ENCODE assay signal across 7 cellular contexts in the genomic region with DNA sequence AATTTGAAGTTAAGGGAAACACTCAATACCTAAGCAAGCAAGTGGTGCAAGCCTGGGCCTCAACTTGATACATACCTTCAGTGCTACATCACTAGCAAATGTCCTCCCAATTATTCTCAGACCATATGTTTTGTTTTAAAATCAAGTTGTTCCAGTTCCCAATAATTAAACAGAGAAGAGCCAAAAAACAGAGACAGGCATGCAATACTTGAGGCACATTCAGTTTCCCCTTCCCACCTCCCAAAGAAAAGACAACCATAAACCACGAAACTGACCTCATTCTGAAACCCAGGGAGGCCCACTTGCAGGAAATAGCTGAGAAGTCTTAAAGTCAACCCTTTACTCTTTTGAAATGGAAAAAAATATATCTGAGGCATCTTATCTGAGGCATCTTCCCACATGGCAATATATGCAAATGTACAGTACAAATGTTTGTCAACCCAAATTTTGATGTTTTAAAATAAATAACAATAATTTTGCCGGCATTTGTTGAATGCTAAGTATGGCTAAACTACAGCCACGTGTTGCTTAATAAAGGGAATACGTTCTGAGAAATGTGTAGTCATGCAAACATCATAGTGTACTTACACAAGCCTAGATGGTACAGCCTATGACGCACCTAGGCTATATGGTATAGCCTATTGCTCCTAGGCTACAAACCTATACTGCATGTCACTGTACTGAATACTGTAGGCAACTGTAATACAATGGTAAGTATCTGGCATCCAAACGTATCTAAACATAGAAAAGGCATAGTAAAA.
A peak's percentile ranks its signal among the peaks of the same experiment; 100 is the strongest.
DNase-seq lines count a peak whose midpoint lies in the region; ATAC-seq lines count a peak whose summit lies in the region.

No MANE protein-coding gene starts in this region.

- H3K9me3 ChIP-seq in GM23248 (ENCODE audit: low read depth), result no peaks in the 10 kb centered on the region

- peak overlapping the region; percentile 51; the same call in 1 of the 2 replicates for H2AFZ ChIP-seq in GM23248

- no peaks in the 10 kb centered on the region for H4K20me1 ChIP-seq in GM23248 (ENCODE audit: insufficient read depth)

- H3K4me1 ChIP-seq in GM23248 (ENCODE audit: insufficient read depth), result peaks cover 56% of the 10 kb centered on the region

- in situ Hi-C loops in GM23248 (cut with MboI), result no loop called here

- H3K79me2 ChIP-seq in GM23248 (ENCODE audit: insufficient read depth), result peaks cover 88% of the 10 kb centered on the region

- peak overlapping the region; percentile 75 for H3K9ac ChIP-seq in GM23248

- peak overlapping the region; percentile 90 for H3K27ac ChIP-seq in GM23248

- 21 to 23% methylated on average over 6 of the region's 6 CpGs for WGBS in GM23248 (ENCODE audit: low coverage in 1 of 2, low lambda C conversion rate in 2 of 2, missing lambda C conversion rate in 2 of 2), 2 experiments

- H3K4me3 ChIP-seq in GM23248, result peak overlapping the region; percentile 49
- H3K4me3 ChIP-seq in skeletal muscle cell (ENCODE audit: low read depth, low read length), result no peak overlapping the region

- H3K36me3 ChIP-seq in GM23248 (ENCODE audit: low read depth), result no peaks in the 10 kb centered on the region; the same call in 1 of the 2 replicates

- DNase-seq in GM23248, result peak; percentile 89
- DNase-seq in RPMI7951 (ENCODE audit: low read depth), result peak; percentile 75
- peak; percentile 47 for DNase-seq in brain pericyte (ENCODE audit: low read depth, low spot score)
- peak; percentile 93 for DNase-seq in skeletal muscle cell (ENCODE audit: low read depth)
- no peak for DNase-seq in NCI-H128 (lab: John Stamatoyannopoulos, UW; ENCODE audit: unreplicated experiment)

- H3F3A ChIP-seq in GM23248 (ENCODE audit: insufficient read depth), result peaks cover 60% of the 10 kb centered on the region

- no peaks in the 10 kb centered on the region for H3K27me3 ChIP-seq in GM23248 (replicated peaks; ENCODE audit: insufficient read depth)

- H3K9me2 ChIP-seq in GM23248 (ENCODE audit: insufficient read depth), result no peaks in the 10 kb centered on the region

- ATAC-seq in GM21390 (IDR thresholded peaks at IDR 0.05; ENCODE audit: unreplicated experiment), result no peak
- no peak for ATAC-seq in HG03457 (IDR thresholded peaks at IDR 0.05; ENCODE audit: unreplicated experiment)

- peak overlapping the region; percentile 86 for H3K4me2 ChIP-seq in GM23248 (ENCODE audit: unreplicated experiment)
